In the genomic region with DNA sequence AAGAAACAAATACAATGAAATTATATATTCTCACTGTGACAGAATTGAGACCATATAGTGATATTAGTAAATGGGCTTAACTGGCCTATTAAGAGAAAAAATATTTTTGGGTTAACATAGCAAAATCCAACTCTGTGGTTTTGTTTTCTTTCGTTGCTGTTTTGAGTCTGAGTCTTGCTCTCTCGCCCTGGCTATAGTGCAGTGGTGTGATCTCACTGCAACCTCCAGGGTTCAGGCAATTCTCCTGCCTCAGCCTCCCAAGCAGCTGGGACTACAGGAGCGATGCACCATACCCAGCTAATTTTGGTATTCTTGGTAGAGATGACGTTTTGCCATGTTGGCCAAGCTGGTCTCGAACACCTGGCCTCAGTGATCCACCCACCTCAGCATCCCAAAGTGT, we compare ENCODE assay signal across 31 cellular contexts.
"Had no signal": no experiment of that assay in that cellular context is flagged by ENCODE, and none has a peak within 500 bp of the region (broad histone marks: within the 10 kb centered on the region; RNA-seq: fewer than 3 reads in every experiment).

No MANE protein-coding gene starts in this region.

- H3K27me3 ChIP-seq: dorsolateral prefrontal cortex, gastrocnemius medialis, heart left ventricle, hepatocyte, neural progenitor cell, spleen, testis, tibial artery, upper lobe of left lung had no signal

- H3K27ac ChIP-seq: dorsolateral prefrontal cortex, epithelial cell of prostate, gastrocnemius medialis, heart left ventricle, hepatocyte, neural progenitor cell, parathyroid adenoma, skin epidermis, spleen, testis, tibial artery, upper lobe of left lung had no signal

- ATAC-seq: esophagus mucosa; gastrocnemius medialis; heart left ventricle; left lobe of liver; mucosa of descending colon; naive thymus-derived CD4-positive, alpha-beta T cell; right cardiac atrium; stimulated activated memory B cell treated with anti-CD40 and anti-IgM and Interleukin-4, amounts not matched to agents 10 μg/mL and 1 μg/mL and 100 μg/mL, for 72 hours; stimulated activated naive CD8-positive, alpha-beta T cell treated with anti-CD3 and anti-CD28 coated beads, Interleukin-15, Interleukin-2, amounts not matched to agents 100 U/mL and 50 U/mL, for 24 hours had no signal

- H3K4me1 Mint-ChIP-seq: neural progenitor cell had no signal

- H3K4me3 Mint-ChIP-seq: endodermal cell; memory B cell; nephron; neural progenitor cell; stimulated activated memory B cell treated with anti-CD40 and anti-IgM and Interleukin-4, amounts not matched to agents 10 μg/mL and 1 μg/mL and 100 μg/mL, for 72 hours had no signal

- H3K9me3 ChIP-seq: gastrocnemius medialis, heart left ventricle, mucosa of descending colon, prostate gland, spleen, testis, tibial artery, upper lobe of left lung had no signal

- H2AFZ ChIP-seq: hepatocyte, neural progenitor cell, parathyroid adenoma had no signal

- H3K4me2 ChIP-seq: hepatocyte, neural progenitor cell had no signal

- H3K4me3 ChIP-seq: dorsolateral prefrontal cortex, gastrocnemius medialis, heart left ventricle, hepatocyte, lung, mucosa of descending colon, neural progenitor cell, prostate gland, skin epidermis, spleen, testis, tibial artery, upper lobe of left lung had no signal

- H3K36me3 ChIP-seq: gastrocnemius medialis, heart left ventricle, neural progenitor cell, prostate gland, spleen, tibial artery, upper lobe of left lung had no signal

- H3K9me3 Mint-ChIP-seq: endodermal cell; memory B cell; naive thymus-derived CD4-positive, alpha-beta T cell; nephron; stimulated activated memory B cell treated with anti-CD40 and anti-IgM and Interleukin-4, amounts not matched to agents 10 μg/mL and 1 μg/mL and 100 μg/mL, for 72 hours had no signal

- H3K27ac Mint-ChIP-seq: endodermal cell; memory B cell; nephron; neural progenitor cell; stimulated activated memory B cell treated with anti-CD40 and anti-IgM and Interleukin-4, amounts not matched to agents 10 μg/mL and 1 μg/mL and 100 μg/mL, for 72 hours had no signal

- H3K27me3 Mint-ChIP-seq: memory B cell; naive thymus-derived CD4-positive, alpha-beta T cell; stimulated activated memory B cell treated with anti-CD40 and anti-IgM and Interleukin-4, amounts not matched to agents 10 μg/mL and 1 μg/mL and 100 μg/mL, for 72 hours had no signal

- DNase-seq: dorsolateral prefrontal cortex; effector CD4-positive, alpha-beta T cell; endodermal cell; foreskin fibroblast; gastrocnemius medialis; heart left ventricle; kidney; mucosa of descending colon; naive thymus-derived CD4-positive, alpha-beta T cell; right cardiac atrium; spleen; stimulated activated CD4-positive, alpha-beta T cell treated with anti-CD3 and anti-CD28 coated beads, Interleukin-4, amount 100 ng/mL, for 4 hours; stimulated activated naive CD8-positive, alpha-beta T cell treated with anti-CD3 and anti-CD28 coated beads, Interleukin-15, Interleukin-2, amounts not matched to agents 100 U/mL and 50 U/mL, for 24 hours; substantia nigra; testis; tibial artery; upper lobe of left lung had no signal

- H3K9ac ChIP-seq: neural progenitor cell, parathyroid adenoma had no signal

- FAIRE-seq: colon, kidney, urothelium cell line had no signal
